Comparison of ENCODE assay signal across 1 cellular context in genomic region chr17:19399750-19400450, GRCh38.
TF ChIP-seq lines count a peak whose summit lies in the region.

No MANE protein-coding gene starts in this region.

TF ChIP-seq in HEK293, 187 proteins besides CTCF, POLR2A, EP300 and RAD21:
- TF ChIP-seq PRDM10 (tag by site-specific recombination; IDR thresholded peaks at IDR 0.05) (0 out of 2 replicates have a peak, but pooled peaks have one; percentile 16), ATF2 (tag by site-specific recombination; IDR thresholded peaks at IDR 0.05; ENCODE audit: low read depth) (no peak)
